8 cellular contexts compared by ENCODE assay signal in genomic region chr12:106773945-106774807, GRCh38. TPM values are rescaled to one million over a fixed set of nuclear protein-coding genes. Genes with fewer than 3 reads are reported as not detected.
DNase-seq lines count a peak whose midpoint lies in the region; ATAC-seq, FAIRE-seq and TF ChIP-seq lines count a peak whose summit lies in the region.

RIC8B (plus strand) TSS chr12:106774682; CDS start chr12:106774746, 64 bp downstream.

- no peaks in the 10 kb centered on the region for H3K27me3 Mint-ChIP-seq in T-helper 1 cell treated with Interleukin-12 subunit alpha and Interleukin-12 subunit beta and Interleukin-4 antibody, amounts not matched to agents 30 μg/mL and 1 μg/mL, for 36 hours (ENCODE audit: low read depth)

- H3K36me3 Mint-ChIP-seq in T-helper 1 cell treated with Interleukin-12 subunit alpha and Interleukin-12 subunit beta and Interleukin-4 antibody, amounts not matched to agents 30 μg/mL and 1 μg/mL, for 36 hours (ENCODE audit: low read depth), result peaks cover 2% of the 10 kb centered on the region

- no peaks in the 10 kb centered on the region for H3K9me3 Mint-ChIP-seq in T-helper 1 cell treated with Interleukin-12 subunit alpha and Interleukin-12 subunit beta and Interleukin-4 antibody, amounts not matched to agents 30 μg/mL and 1 μg/mL, for 36 hours

- intact Hi-C loops in left ventricle myocardium inferior (cut with micrococcal nuclease) (no loop called here), prostate gland (cut with DNase I) (loop anchor here (10.0 kb wide), 1 partner anchor 321 kb away; the partner anchor contains the start of gene CRY1)

- peaks cover 59% of the 10 kb centered on the region for H3K4me1 ChIP-seq in left ventricle myocardium inferior
- H3K4me1 ChIP-seq in prostate gland (replicated peaks), result peaks cover 4% of the 10 kb centered on the region
- H3K4me1 ChIP-seq in urinary bladder (ENCODE audit: insufficient read depth), result peaks cover 2% of the 10 kb centered on the region

- H3K4me3 ChIP-seq in left ventricle myocardium inferior (peak within 1 kb of the TSS; percentile 98), prostate gland (peak within 1 kb of the TSS; percentile 84 to 87), urinary bladder (ENCODE audit: low read depth, low read length) (peak within 1 kb of the TSS; percentile 66)

- H3K27ac ChIP-seq in left ventricle myocardium inferior (replicated peaks) (peak within 1 kb of the TSS; percentile 99), prostate gland (peak within 1 kb of the TSS; percentile 90 to 95), urinary bladder (ENCODE audit: low read depth) (peak within 1 kb of the TSS; percentile 94)

- H3K36me3 ChIP-seq in left ventricle myocardium inferior (no peaks in the 10 kb centered on the region), prostate gland (no peaks in the 10 kb centered on the region), urinary bladder (ENCODE audit: insufficient read depth) (no peaks in the 10 kb centered on the region)

- H3K9me3 ChIP-seq in left ventricle myocardium inferior (replicated peaks) (no peaks in the 10 kb centered on the region), prostate gland (no peaks in the 10 kb centered on the region)

- WGBS in prostate gland, result under 1% methylated on average over 71 of the region's 71 CpGs
- under 1% methylated on average over 71 of the region's 71 CpGs for WGBS in urinary bladder

- TF ChIP-seq CTCF in left ventricle myocardium inferior (IDR thresholded peaks at IDR 0.05; ENCODE audit: borderline replicate concordance), result no peak
- peak in 2 of 4 experiments; percentile 27 to 38 for TF ChIP-seq CTCF in prostate gland (IDR thresholded peaks at IDR 0.05)

- H3K4me1 Mint-ChIP-seq in T-helper 1 cell treated with Interleukin-12 subunit alpha and Interleukin-12 subunit beta and Interleukin-4 antibody, amounts not matched to agents 30 μg/mL and 1 μg/mL, for 36 hours (ENCODE audit: low read depth), result peaks cover 23% of the 10 kb centered on the region

- DNase-seq in GM12891 (ENCODE audit: insufficient read length, low spot score), result peak; percentile 74
- peak; percentile 99 for DNase-seq in NCI-H146 (lab: John Stamatoyannopoulos, UW)
- DNase-seq in amygdala (lab: John Stamatoyannopoulos, UW), result peak; percentile 84 to 100 (median 96)
- DNase-seq in left ventricle myocardium inferior, result peak; percentile 96
- peak; percentile 95 for DNase-seq in prostate gland (ENCODE audit: low spot score)

- no peak; the same call in 1 of the 2 replicates for TF ChIP-seq POLR2A in GM12891 (IDR thresholded peaks at IDR 0.05; ENCODE audit: low read depth, low read length)
- peak; percentile 49 for TF ChIP-seq POLR2A in prostate gland (IDR thresholded peaks at IDR 0.05)

- no peaks in the 10 kb centered on the region for H3K27me3 ChIP-seq in left ventricle myocardium inferior (ENCODE audit: low read depth)
- H3K27me3 ChIP-seq in prostate gland (replicated peaks; ENCODE audit: insufficient read depth), result no peaks in the 10 kb centered on the region

- H3K27ac Mint-ChIP-seq in T-helper 1 cell treated with Interleukin-12 subunit alpha and Interleukin-12 subunit beta and Interleukin-4 antibody, amounts not matched to agents 30 μg/mL and 1 μg/mL, for 36 hours, result peak within 1 kb of the TSS; percentile 97

- peak; percentile 91 for ATAC-seq in HG02840 (IDR thresholded peaks at IDR 0.05; ENCODE audit: low FRiP score, unreplicated experiment)

- peak within 1 kb of the TSS; percentile 93 for H3K4me3 Mint-ChIP-seq in T-helper 1 cell treated with Interleukin-12 subunit alpha and Interleukin-12 subunit beta and Interleukin-4 antibody, amounts not matched to agents 30 μg/mL and 1 μg/mL, for 36 hours

- FAIRE-seq in GM12891 (lab: Jason Lieb, UNC), result peak; percentile 97

TF ChIP-seq in GM12891, 5 proteins besides CTCF, POLR2A, EP300 and RAD21:
- TF ChIP-seq PAX5 (IDR thresholded peaks at IDR 0.05; ENCODE audit: insufficient read depth, low read length, severe bottlenecking), result peak; percentile 86
- TF ChIP-seq POU2F2 (IDR thresholded peaks at IDR 0.05; ENCODE audit: low read depth, low read length), result 0 out of 2 replicates have a peak, but pooled peaks have one; percentile 20
- no peak for TF ChIP-seq POLR2AphosphoS5 (IDR thresholded peaks at IDR 0.05; ENCODE audit: low read depth, low read length)
- TF ChIP-seq SPI1 (IDR thresholded peaks at IDR 0.05; ENCODE audit: low read depth, low read length), result no peak
- TF ChIP-seq TAF1 (IDR thresholded peaks at IDR 0.05; ENCODE audit: low read depth, low read length), result peak; percentile 21; the same call in 1 of the 2 replicates

RNA-seq across cellular contexts. Expression of gene RIC8B, which starts in this region (rescaled TPM):
- 3.4 TPM for polyA plus RNA-seq in GM12891 (2012; ENCODE audit: low read depth, missing spikeins)
- total RNA-seq in left ventricle myocardium inferior, result 25.2 TPM
- total RNA-seq in prostate gland, result 10 to 100 TPM in 1 of 2 donors, 1 to 10 TPM in 1; 9.2 to 12.4 TPM
- 28.9 TPM for total RNA-seq in urinary bladder
- 10.5 TPM for polyA plus RNA-seq in urinary bladder

Comparison
In these comparisons a context has a peak if more than half of its experiments do, and no peak if none do; other contexts are left out.
1. Peak in every context shown above with its lines: DNase-seq, ATAC-seq, H3K4me3 ChIP-seq and H3K27ac ChIP-seq.